In genomic region chr2:10124538-10125045, GRCh38 we compare ENCODE assay signal across 8 cellular contexts. TPM values are rescaled to one million over a fixed set of nuclear protein-coding genes. Genes with fewer than 3 reads are reported as not detected.
DNase-seq lines count a peak whose midpoint lies in the region; ATAC-seq and TF ChIP-seq lines count a peak whose summit lies in the region.

No MANE protein-coding gene starts in this region.

- TF ChIP-seq POLR2A in HCT116 (IDR thresholded peaks at IDR 0.05; ENCODE audit: borderline replicate concordance, extremely low read depth, insufficient read depth, insufficient read length), result no peak

- peaks cover 55% of the 10 kb centered on the region for H3K4me1 Mint-ChIP-seq in activated CD8-positive, alpha-beta T cell treated with anti-CD3 and anti-CD28 coated beads, Interleukin-2, amount 10 ng/mL, durations not matched to agents 7 days and 5 days (ENCODE audit: low read depth)

- H3K36me3 Mint-ChIP-seq in activated CD8-positive, alpha-beta T cell treated with anti-CD3 and anti-CD28 coated beads, Interleukin-2, amount 10 ng/mL, durations not matched to agents 7 days and 5 days (ENCODE audit: low read depth), result peaks cover 81% of the 10 kb centered on the region

- no peak overlapping the region for H2AFZ ChIP-seq in HCT116 (ENCODE audit: low read depth, low read length, poor library complexity, severe bottlenecking)

- no peaks in the 10 kb centered on the region for H3K27me3 ChIP-seq in HCT116 (ENCODE audit: insufficient read depth, low read length)

- peaks cover 86% of the 10 kb centered on the region for H3K79me2 ChIP-seq in HCT116 (ENCODE audit: insufficient read depth, low read length)

- peak in 2 of 3 experiments; percentile 40 to 60; a peak in 4 of 6 replicates for TF ChIP-seq CTCF in HCT116 (IDR thresholded peaks at IDR 0.05 in 2 of 3, conservative IDR thresholded peaks at IDR 0.05 in 1 of 3; ENCODE audit: borderline replicate concordance in 1 of 3, insufficient read depth in 1 of 3, low read depth in 2 of 3, low read length in 2 of 3)

- no peaks in the 10 kb centered on the region for H3K9me3 Mint-ChIP-seq in activated CD8-positive, alpha-beta T cell treated with anti-CD3 and anti-CD28 coated beads, Interleukin-2, amount 10 ng/mL, durations not matched to agents 7 days and 5 days (ENCODE audit: insufficient read depth)

- POLR2A ChIA-PET in HCT116 (lab: Charles Lee), result interaction anchor here (0.8 to 3.2 kb wide), 4 partner anchors 10 to 310 kb away, joined by 3 to 12 read pairs (median 8); no protein-coding TSS in a partner anchor
- POLR2A ChIA-PET in activated CD8-positive, alpha-beta T cell treated with anti-CD3 and anti-CD28 coated beads, Interleukin-2, amount 10 ng/mL, durations not matched to agents 7 days and 5 days (lab: Charles Lee), result interaction anchor here (0.6 to 3.1 kb wide), 10 partner anchors 9 to 530 kb away, joined by 3 to 13 read pairs (median 4); no protein-coding TSS in a partner anchor

- H3K9ac ChIP-seq in HCT116 (ENCODE audit: low read length), result peak overlapping the region; percentile 99

- no peak for ATAC-seq in HCT116
- ATAC-seq in activated CD8-positive, alpha-beta T cell treated with anti-CD3 and anti-CD28 coated beads, Interleukin-2, amount 10 ng/mL, durations not matched to agents 7 days and 5 days, result no peak
- no peak for ATAC-seq in HG03457 (IDR thresholded peaks at IDR 0.05; ENCODE audit: unreplicated experiment)
- no peak for ATAC-seq in HG03520 (IDR thresholded peaks at IDR 0.05; ENCODE audit: unreplicated experiment)

- H3K4me2 ChIP-seq in HCT116 (ENCODE audit: low read length), result peak overlapping the region; percentile 88; the same call in 1 of the 2 replicates

- intact Hi-C loops in HCT116 (cut with micrococcal nuclease), result loop anchor here (1.0 to 10.0 kb wide), 5 partner anchors 180 to 544 kb away; partner anchors contain the start of gene HPCAL1

- no peaks in the 10 kb centered on the region for H3K9me3 ChIP-seq in HCT116 (ENCODE audit: control insufficient read depth in 1 of 2, insufficient read depth in 1 of 2, low read depth in 1 of 2, low read length in 2 of 2)

- no peak for TF ChIP-seq RAD21 in HCT116 (IDR thresholded peaks at IDR 0.05; ENCODE audit: low read depth)

- no peaks in the 10 kb centered on the region for H3K9me2 ChIP-seq in HCT116 (ENCODE audit: insufficient read depth)

- peak overlapping the region; percentile 93 for H3K27ac Mint-ChIP-seq in activated CD8-positive, alpha-beta T cell treated with anti-CD3 and anti-CD28 coated beads, Interleukin-2, amount 10 ng/mL, durations not matched to agents 7 days and 5 days

- H3K4me1 ChIP-seq in HCT116 (ENCODE audit: control insufficient read depth in 1 of 2, insufficient read depth in 2 of 2, low read length in 2 of 2), result peaks cover 15 to 35% of the 10 kb centered on the region in 2 experiments; a peak in 3 of 4 replicates

- BruUV-seq in HCT116 (replicated peaks; lab: Mats Ljungman, UMichigan), result no TSS peak

- peaks cover 22 to 63% of the 10 kb centered on the region in 2 experiments for H3K36me3 ChIP-seq in HCT116 (ENCODE audit: control insufficient read depth in 1 of 2, insufficient read depth in 2 of 2, low read length in 2 of 2)

- peak; percentile 39 for DNase-seq in COLO668 (lab: John Stamatoyannopoulos, UW; ENCODE audit: unreplicated experiment)
- DNase-seq in HCT116 (ENCODE audit: low read depth, low spot score), result no peak
- peak; percentile 60 to 84 for DNase-seq in NCI-H526 (lab: John Stamatoyannopoulos, UW)
- peak; percentile 74 for DNase-seq in activated CD8-positive, alpha-beta T cell treated with anti-CD3 and anti-CD28 coated beads, Interleukin-2, amount 10 ng/mL, durations not matched to agents 7 days and 5 days
- DNase-seq in foreskin melanocyte, result peak; percentile 59
- peak; percentile 52 for DNase-seq in retina

- RAD21 ChIA-PET in HCT116 (lab: Charles Lee; ENCODE audit: low non-redundant PET in 1 of 2, low total read pairs in 2 of 2, uncharacterized antibody in 2 of 2, unreplicated experiment in 2 of 2), result interaction anchor here (0.6 to 1.5 kb wide), 3 partner anchors 308 to 310 kb away, joined by 3 to 7 read pairs (median 5); no protein-coding TSS in a partner anchor

- no peaks in the 10 kb centered on the region for H3K27me3 Mint-ChIP-seq in activated CD8-positive, alpha-beta T cell treated with anti-CD3 and anti-CD28 coated beads, Interleukin-2, amount 10 ng/mL, durations not matched to agents 7 days and 5 days (ENCODE audit: low read depth)

- H4K20me1 ChIP-seq in HCT116 (ENCODE audit: insufficient read depth), result peaks cover 29% of the 10 kb centered on the region; the same call in 1 of the 2 replicates

- H3K4me3 Mint-ChIP-seq in activated CD8-positive, alpha-beta T cell treated with anti-CD3 and anti-CD28 coated beads, Interleukin-2, amount 10 ng/mL, durations not matched to agents 7 days and 5 days, result peak overlapping the region; percentile 87

- no peak overlapping the region for H3K27ac ChIP-seq in HCT116 (ENCODE audit: low read depth, low read length)

- H3K4me3 ChIP-seq in HCT116 (replicated peaks in 1 of 2; ENCODE audit: low read depth in 1 of 2, low read length in 2 of 2), result no peak overlapping the region; a peak in 1 of 4 replicates

- CTCF ChIA-PET in HCT116 (lab: Charles Lee), result interaction anchor here (0.8 to 3.5 kb wide), 9 partner anchors 9 to 313 kb away, joined by 3 to 55 read pairs (median 4); no protein-coding TSS in a partner anchor
- CTCF ChIA-PET in activated CD8-positive, alpha-beta T cell treated with anti-CD3 and anti-CD28 coated beads, Interleukin-2, amount 10 ng/mL, durations not matched to agents 7 days and 5 days (lab: Charles Lee), result interaction anchor here (0.9 to 10.2 kb wide), 14 partner anchors 10 to 324 kb away, joined by 3 to 139 read pairs (median 6); partner anchors contain the start of genes HPCAL1 and ODC1

TF ChIP-seq in HCT116, 20 proteins besides CTCF, POLR2A, EP300 and RAD21:
- TF ChIP-seq SRF (IDR thresholded peaks at IDR 0.05; ENCODE audit: low read depth) (no peak), FOSL1 (IDR thresholded peaks at IDR 0.05; ENCODE audit: low read depth) (no peak), POLR2AphosphoS5 (IDR thresholded peaks at IDR 0.05; ENCODE audit: low read depth, low read length) (no peak), MAX (IDR thresholded peaks at IDR 0.05) (no peak), CEBPB (IDR thresholded peaks at IDR 0.05; ENCODE audit: low read depth) (no peak), EGR1 (IDR thresholded peaks at IDR 0.05; ENCODE audit: low read depth) (no peak), EZH2phosphoT487 (IDR thresholded peaks at IDR 0.05; ENCODE audit: borderline replicate concordance) (no peak), ELF1 (IDR thresholded peaks at IDR 0.05; ENCODE audit: borderline replicate concordance, low read depth) (no peak), SP1 (IDR thresholded peaks at IDR 0.05; ENCODE audit: low read depth) (no peak)

RNA-seq across cellular contexts. Expression of gene RRM2, which starts 2.1 kb away (rescaled TPM):
- total RNA-seq in HCT116 (2021; ENCODE audit: unreplicated experiment), result 330 TPM
- 205 and 236 TPM in 2 replicates for polyA plus RNA-seq in HCT116 (2012)
- total RNA-seq in activated CD8-positive, alpha-beta T cell treated with anti-CD3 and anti-CD28 coated beads, Interleukin-2, amount 10 ng/mL, durations not matched to agents 7 days and 5 days, result 100 to 1,000 TPM; 571 to 604 TPM

RNA-seq across cellular contexts. Expression of gene CYS1, which starts 44.4 kb away (rescaled TPM):
- total RNA-seq in HCT116 (2021; ENCODE audit: unreplicated experiment), result 3.7 TPM
- polyA plus RNA-seq in HCT116 (2012), result 3.0 and 3.3 TPM in 2 replicates
- 1 to 10 TPM in 1 of 2 experiments, under 1 TPM in 1; 0.50 to 1.1 TPM for total RNA-seq in activated CD8-positive, alpha-beta T cell treated with anti-CD3 and anti-CD28 coated beads, Interleukin-2, amount 10 ng/mL, durations not matched to agents 7 days and 5 days
